Comparison of ENCODE assay signal across 33 cellular contexts in genomic region chr14:101035466-101036225, GRCh38.
DNase-seq lines count a peak whose midpoint lies in the region; ATAC-seq and TF ChIP-seq lines count a peak whose summit lies in the region.
"Had no signal": no experiment of that assay in that cellular context is flagged by ENCODE, and none has a peak within 500 bp of the region (broad histone marks: within the 10 kb centered on the region; RNA-seq: fewer than 3 reads in every experiment).

No MANE protein-coding gene starts in this region.

- no peak for TF ChIP-seq EP300 in sigmoid colon (IDR thresholded peaks at IDR 0.05)

- TF ChIP-seq CTCF in HFFc6 (IDR thresholded peaks at IDR 0.05) (no peak), coronary artery (IDR thresholded peaks at IDR 0.05) (no peak), sigmoid colon (IDR thresholded peaks at IDR 0.05) (no peak)

- H3K4me3 ChIP-seq in coronary artery (no peak overlapping the region), sigmoid colon (no peak overlapping the region)
- H3K4me3 ChIP-seq: lung, MG63, mucosa of descending colon, pancreas, thoracic aorta had no signal

- H3K27ac Mint-ChIP-seq in activated naive CD4-positive, alpha-beta T cell treated with anti-CD3 and anti-CD28 coated beads, Interleukin-2, amount 10 ng/mL, durations not matched to agents 7 days and 5 days, result no peak overlapping the region
- peak overlapping the region; percentile 19; the same call in 1 of the 2 replicates for H3K27ac Mint-ChIP-seq in HFFc6
- H3K27ac Mint-ChIP-seq: B cell; brain; CD8-positive, alpha-beta memory T cell; nephron progenitor cell; stimulated activated naive CD8-positive, alpha-beta T cell treated with anti-CD3 and anti-CD28 coated beads, Interleukin-15, Interleukin-2, amounts not matched to agents 100 ng/mL and 50 ng/mL, for 24 hours had no signal

- no peak for TF ChIP-seq POLR2A in sigmoid colon (IDR thresholded peaks at IDR 0.05)

- no peaks in the 10 kb centered on the region for H3K4me1 ChIP-seq in sigmoid colon

- no peak for ATAC-seq in HG03571 (IDR thresholded peaks at IDR 0.05; ENCODE audit: unreplicated experiment)
- ATAC-seq: mucosa of descending colon, pancreas had no signal

- peak; percentile 13 for DNase-seq in activated naive CD4-positive, alpha-beta T cell treated with anti-CD3 and anti-CD28 coated beads, Interleukin-2, amount 10 ng/mL, durations not matched to agents 7 days and 5 days
- DNase-seq in activated naive CD4-positive, alpha-beta T cell treated with Interleukin-2 at 50 U/mL for 16 hours, result no peak
- DNase-seq in HFFc6 (no peak), coronary artery (ENCODE audit: low spot score) (peak; percentile 63), sigmoid colon (peak; percentile 30), caudate nucleus (lab: John Stamatoyannopoulos, UW) (no peak), NCI-H69 (lab: John Stamatoyannopoulos, UW) (no peak)
- DNase-seq: activated CD4-positive, alpha-beta T cell treated with anti-CD3 and anti-CD28 coated beads, Interleukin-2, amount 50 U/mL, for 4 hours; activated CD4-positive, CD25-positive, alpha-beta regulatory T cell; activated naive CD4-positive, alpha-beta T cell; activated T-cell treated with anti-CD3 and anti-CD28 coated beads, Interleukin-2, amount 50 U/mL, for 48 hours; amniotic stem cell; EL; GOT3; kidney glomerular epithelial cell; MG63; mucosa of descending colon; NCI-H1105 treated with DMSO at 0.1 percent for 48 hours; NCI-H2029; NCI-H774; nephron progenitor cell; pancreas; retina; stimulated activated CD4-positive, alpha-beta T cell treated with anti-CD3 and anti-CD28 coated beads, Interleukin-2, amount 100 ng/mL, for 24 hours; stimulated activated CD8-positive, alpha-beta memory T cell treated with anti-CD3 and anti-CD28 coated beads, Interleukin-4, amount 100 ng/mL, for 48 hours had no signal

- H3K36me3 Mint-ChIP-seq in activated naive CD4-positive, alpha-beta T cell treated with anti-CD3 and anti-CD28 coated beads, Interleukin-2, amount 10 ng/mL, durations not matched to agents 7 days and 5 days, result no peaks in the 10 kb centered on the region
- peaks cover 22% of the 10 kb centered on the region for H3K36me3 Mint-ChIP-seq in HFFc6 (ENCODE audit: low read depth)
- H3K36me3 Mint-ChIP-seq: CD8-positive, alpha-beta memory T cell had no signal

- H3K27me3 Mint-ChIP-seq in activated naive CD4-positive, alpha-beta T cell treated with anti-CD3 and anti-CD28 coated beads, Interleukin-2, amount 10 ng/mL, durations not matched to agents 7 days and 5 days, result no peaks in the 10 kb centered on the region
- peaks cover 45% of the 10 kb centered on the region for H3K27me3 Mint-ChIP-seq in HFFc6 (ENCODE audit: insufficient read depth)
- H3K27me3 Mint-ChIP-seq: B cell; stimulated activated naive CD8-positive, alpha-beta T cell treated with anti-CD3 and anti-CD28 coated beads, Interleukin-15, Interleukin-2, amounts not matched to agents 100 ng/mL and 50 ng/mL, for 24 hours had no signal

- WGBS in sigmoid colon, 2 donors, result 77 to 84% methylated on average over 15 of the region's 15 CpGs

- no peaks in the 10 kb centered on the region for H3K9me3 Mint-ChIP-seq in activated naive CD4-positive, alpha-beta T cell treated with anti-CD3 and anti-CD28 coated beads, Interleukin-2, amount 10 ng/mL, durations not matched to agents 7 days and 5 days
- H3K9me3 Mint-ChIP-seq in HFFc6, result peaks cover 9% of the 10 kb centered on the region; the same call in 1 of the 2 replicates
- H3K9me3 Mint-ChIP-seq: stimulated activated naive CD8-positive, alpha-beta T cell treated with anti-CD3 and anti-CD28 coated beads, Interleukin-15, Interleukin-2, amounts not matched to agents 100 ng/mL and 50 ng/mL, for 24 hours had no signal

- H3K36me3 ChIP-seq in sigmoid colon, result no peaks in the 10 kb centered on the region
- H3K36me3 ChIP-seq: MG63, thoracic aorta had no signal

- H3K27ac ChIP-seq in coronary artery, result no peak overlapping the region
- H3K27ac ChIP-seq in sigmoid colon, result no peak overlapping the region
- no peak overlapping the region for H3K27ac ChIP-seq in caudate nucleus (ENCODE audit: low read depth, low read length)
- H3K27ac ChIP-seq: KMS-11, pancreas, thoracic aorta had no signal

- no peak overlapping the region for H3K4me3 Mint-ChIP-seq in activated naive CD4-positive, alpha-beta T cell treated with anti-CD3 and anti-CD28 coated beads, Interleukin-2, amount 10 ng/mL, durations not matched to agents 7 days and 5 days
- no peak overlapping the region for H3K4me3 Mint-ChIP-seq in HFFc6
- H3K4me3 Mint-ChIP-seq: B cell; CD8-positive, alpha-beta memory T cell; nephron progenitor cell; stimulated activated naive CD8-positive, alpha-beta T cell treated with anti-CD3 and anti-CD28 coated beads, Interleukin-15, Interleukin-2, amounts not matched to agents 100 ng/mL and 50 ng/mL, for 24 hours had no signal

- H3K9me3 ChIP-seq in sigmoid colon, result no peaks in the 10 kb centered on the region
- H3K9me3 ChIP-seq: MG63, mucosa of descending colon, pancreas, thoracic aorta had no signal

- intact Hi-C loops in sigmoid colon (cut with DNase I), result no loop called here

- H3K27me3 ChIP-seq in sigmoid colon, result no peaks in the 10 kb centered on the region
- H3K27me3 ChIP-seq: MG63, pancreas had no signal

- H3K4me1 Mint-ChIP-seq in activated naive CD4-positive, alpha-beta T cell treated with anti-CD3 and anti-CD28 coated beads, Interleukin-2, amount 10 ng/mL, durations not matched to agents 7 days and 5 days, result no peaks in the 10 kb centered on the region
- H3K4me1 Mint-ChIP-seq in HFFc6 (ENCODE audit: low read depth), result 0 out of 2 replicates have a peak, but pooled peaks cover 7% of the 10 kb centered on the region
- H3K4me1 Mint-ChIP-seq: B cell; brain; CD8-positive, alpha-beta memory T cell; nephron progenitor cell had no signal

- CTCF ChIA-PET in activated naive CD4-positive, alpha-beta T cell treated with anti-CD3 and anti-CD28 coated beads, Interleukin-2, amount 10 ng/mL, durations not matched to agents 7 days and 5 days (lab: Charles Lee), result no interaction called here

Comparison
In these comparisons a context has a peak if more than half of its experiments do, and no peak if none do; other contexts are left out.
1. DNase-seq: peak in activated naive CD4-positive, alpha-beta T cell treated with anti-CD3 and anti-CD28 coated beads, Interleukin-2, amount 10 ng/mL, durations not matched to agents 7 days and 5 days (single experiment), coronary artery (single experiment) and sigmoid colon (single experiment); none in activated naive CD4-positive, alpha-beta T cell treated with Interleukin-2 at 50 U/mL for 16 hours (single experiment), HFFc6 (single experiment), caudate nucleus (0 of 61) and NCI-H69 (single experiment).